ENCODE assay signal across 23 cellular contexts in the genomic region with DNA sequence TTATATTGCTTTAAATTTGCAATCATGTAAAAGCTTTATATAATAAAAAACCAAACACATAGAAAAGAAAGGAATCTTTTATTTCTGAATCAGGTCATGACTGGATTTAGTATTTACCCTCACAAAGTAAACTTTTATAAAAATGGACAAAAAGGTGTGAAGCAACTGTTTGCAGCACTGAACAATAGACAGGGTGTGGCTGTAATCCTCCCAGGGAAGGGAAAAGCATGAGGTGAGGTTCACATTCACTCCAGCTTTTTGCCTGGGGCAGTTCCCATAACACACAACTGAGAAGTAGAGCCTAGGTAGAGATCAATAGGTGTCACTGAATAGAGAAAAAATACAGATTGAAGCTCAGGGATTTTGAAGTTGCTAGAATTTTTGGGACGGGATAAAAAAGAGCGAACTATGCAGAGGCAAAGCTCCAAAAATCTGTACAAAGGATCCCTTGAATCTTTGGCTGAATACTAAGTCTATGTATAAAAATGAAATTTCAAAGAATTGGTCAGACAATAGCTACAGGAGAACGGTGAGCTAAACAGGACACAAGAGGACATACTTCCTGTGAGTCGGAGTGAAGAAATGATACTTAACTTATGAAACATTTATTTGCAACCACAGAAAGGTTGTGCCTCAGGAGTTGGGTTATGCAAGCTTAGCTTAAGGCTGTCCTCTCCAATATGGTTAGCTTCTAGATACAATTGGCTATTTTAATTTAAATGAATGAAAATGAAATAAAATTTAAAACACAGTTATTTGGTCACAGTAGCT.
DNase-seq lines count a peak whose midpoint lies in the region; ATAC-seq, FAIRE-seq and TF ChIP-seq lines count a peak whose summit lies in the region.
"Had no signal": no experiment of that assay in that cellular context is flagged by ENCODE, and none has a peak within 500 bp of the region (broad histone marks: within the 10 kb centered on the region; RNA-seq: fewer than 3 reads in every experiment).

No MANE protein-coding gene starts in this region.

- TF ChIP-seq CTCF in astrocyte of the spinal cord (IDR thresholded peaks at IDR 0.05; ENCODE audit: low read depth, low read length) (no peak), WERI-Rb-1 (IDR thresholded peaks at IDR 0.05; ENCODE audit: low read depth, low read length) (no peak), left lung (IDR thresholded peaks at IDR 0.05) (no peak)

- H3K4me3 ChIP-seq in astrocyte of the spinal cord (ENCODE audit: low read depth, low read length), result no peak overlapping the region
- H3K4me3 ChIP-seq in WERI-Rb-1 (ENCODE audit: low read depth, low read length), result no peak overlapping the region
- H3K4me3 ChIP-seq in left lung, result no peak overlapping the region
- H3K4me3 ChIP-seq: heart right ventricle, prostate gland, stomach, tibial artery had no signal

- TF ChIP-seq POLR2A in H54 (IDR thresholded peaks at IDR 0.05; ENCODE audit: low read depth, low read length), result no peak

- H3K27me3 ChIP-seq in WERI-Rb-1 (ENCODE audit: insufficient read depth, low read depth, severe bottlenecking) (no peaks in the 10 kb centered on the region), left lung (no peaks in the 10 kb centered on the region)
- H3K27me3 ChIP-seq: neutrophil, stomach, tibial artery had no signal

- FAIRE-seq in H54 (lab: Jason Lieb, UNC), result peak; percentile 20
- FAIRE-seq: GM12891 had no signal

- DNase-seq in H54 (ENCODE audit: insufficient read length, low spot score) (no peak), M059J (ENCODE audit: low read depth) (peak; percentile 2), astrocyte of the spinal cord (ENCODE audit: low read depth, low spot score) (peak; percentile 18), kidney tubule cell (ENCODE audit: low spot score) (peak; percentile 81), DMS79 treated with DMSO at 0.1 percent for 48 hours (lab: John Stamatoyannopoulos, UW) (no peak), WERI-Rb-1 (no peak), left lung (no peak)
- DNase-seq: caudate nucleus; CD4-positive, alpha-beta T cell; dermis blood vessel endothelial cell; heart right ventricle; NCI-H1105 treated with DMSO at 0.1 percent for 48 hours; NCI-H2107; NCI-H510A treated with DMSO at 0.1 percent for 48 hours; stimulated activated CD8-positive, alpha-beta memory T cell treated with anti-CD3 and anti-CD28 coated beads, Interleukin-4, amount 100 ng/mL, for 48 hours; stomach; tibial artery had no signal

- intact Hi-C loops in left lung (cut with DNase I), result no loop called here

- ATAC-seq in left lung, result no peak
- ATAC-seq: HCT116, heart right ventricle, SK-N-SH treated with all-trans-retinoic acid at 6 μM for 48 hours, WTC11 had no signal

- H3K36me3 ChIP-seq in WERI-Rb-1 (no peaks in the 10 kb centered on the region), left lung (no peaks in the 10 kb centered on the region)
- H3K36me3 ChIP-seq: heart right ventricle, neutrophil, prostate gland, stomach, tibial artery had no signal

- in situ Hi-C loops in astrocyte of the spinal cord (cut with HindIII; ENCODE audit: low sequenced_read_pairs), result no loop called here

- H3K9me3 ChIP-seq in WERI-Rb-1 (ENCODE audit: severe bottlenecking), result peaks cover under 1% of the 10 kb centered on the region
- H3K9me3 ChIP-seq in left lung, result peaks cover 0 to 12% of the 10 kb centered on the region in 2 donors
- H3K9me3 ChIP-seq: neutrophil, prostate gland had no signal

- H3K4me1 ChIP-seq in left lung, result no peaks in the 10 kb centered on the region
- H3K4me1 ChIP-seq: heart right ventricle, prostate gland, stomach, tibial artery had no signal

- H3K27ac ChIP-seq in WERI-Rb-1, result no peak overlapping the region
- H3K27ac ChIP-seq in left lung, result no peak overlapping the region
- H3K27ac ChIP-seq: heart right ventricle, neutrophil, prostate gland, stomach, tibial artery had no signal

Comparison
In these comparisons a context has a peak if more than half of its experiments do, and no peak if none do; other contexts are left out.
1. DNase-seq: peak in M059J (single experiment), astrocyte of the spinal cord (single experiment) and kidney tubule cell (single experiment); none in H54 (single experiment), DMS79 treated with DMSO at 0.1 percent for 48 hours (single experiment), WERI-Rb-1 (single experiment) and left lung (0 of 2).